In the genomic region with DNA sequence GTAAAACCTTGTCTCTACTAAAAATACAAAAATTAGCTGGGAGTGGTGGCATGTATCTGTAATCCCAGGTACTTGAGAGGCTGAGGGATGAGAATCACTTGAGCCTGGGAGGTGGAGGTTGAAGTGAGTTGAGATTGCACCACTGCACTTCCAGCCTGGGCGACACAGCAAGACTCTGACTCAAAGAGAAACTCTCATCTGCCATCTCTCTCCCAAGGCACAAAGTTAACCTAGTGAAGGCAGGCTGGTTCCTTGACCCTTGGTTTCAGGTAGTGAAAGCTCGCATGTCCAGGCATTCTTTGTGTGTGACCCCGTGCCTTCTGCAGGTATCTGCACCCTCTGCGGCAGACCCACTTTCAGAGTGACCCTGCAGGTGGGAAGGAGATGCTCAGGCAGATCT, we compare ENCODE assay signal across 22 cellular contexts.
DNase-seq lines count a peak whose midpoint lies in the region; ATAC-seq and TF ChIP-seq lines count a peak whose summit lies in the region.
"Had no signal": no experiment of that assay in that cellular context is flagged by ENCODE, and none has a peak within 500 bp of the region (broad histone marks: within the 10 kb centered on the region; RNA-seq: fewer than 3 reads in every experiment).

No MANE protein-coding gene starts in this region.

- ATAC-seq in GM18858 (IDR thresholded peaks at IDR 0.05; ENCODE audit: unreplicated experiment): peak; percentile 26
- ATAC-seq in GM21529 (IDR thresholded peaks at IDR 0.05; ENCODE audit: unreplicated experiment): peak; percentile 44
- peak; percentile 53 for ATAC-seq in HG03378 (IDR thresholded peaks at IDR 0.05; ENCODE audit: unreplicated experiment)
- peak; percentile 15 to 35 for ATAC-seq in stimulated activated naive B cell treated with anti-CD40 and anti-IgM and Interleukin-4, amounts not matched to agents 10 μg/mL and 1 μg/mL and 100 μg/mL, for 72 hours (replicated peaks)
- ATAC-seq in upper lobe of right lung: no peak
- ATAC-seq: naive thymus-derived CD4-positive, alpha-beta T cell; pancreas had no signal

- H3K27ac Mint-ChIP-seq in stimulated activated naive B cell treated with anti-CD40 and anti-IgM and Interleukin-4, amounts not matched to agents 10 μg/mL and 1 μg/mL and 100 μg/mL, for 72 hours: no peak overlapping the region
- H3K27ac Mint-ChIP-seq: activated B cell treated with CpG ODN at 0.5 μM for 24 hours; activated CD8-positive, alpha-beta T cell treated with anti-CD3 and anti-CD28 coated beads, Interleukin-2, amount 10 ng/mL, durations not matched to agents 7 days and 5 days; naive thymus-derived CD4-positive, alpha-beta T cell had no signal

- H3K27ac ChIP-seq in upper lobe of right lung: no peak overlapping the region
- H3K27ac ChIP-seq: breast epithelium, pancreas, sigmoid colon had no signal

- intact Hi-C loops in upper lobe of right lung (cut with DNase I): no loop called here

- no peaks in the 10 kb centered on the region for H3K27me3 Mint-ChIP-seq in stimulated activated naive B cell treated with anti-CD40 and anti-IgM and Interleukin-4, amounts not matched to agents 10 μg/mL and 1 μg/mL and 100 μg/mL, for 72 hours
- H3K27me3 Mint-ChIP-seq: activated B cell treated with CpG ODN at 0.5 μM for 24 hours had no signal

- no peaks in the 10 kb centered on the region for H3K36me3 Mint-ChIP-seq in stimulated activated naive B cell treated with anti-CD40 and anti-IgM and Interleukin-4, amounts not matched to agents 10 μg/mL and 1 μg/mL and 100 μg/mL, for 72 hours
- H3K36me3 Mint-ChIP-seq: naive thymus-derived CD4-positive, alpha-beta T cell had no signal

- peaks cover 39% of the 10 kb centered on the region for H3K36me3 ChIP-seq in upper lobe of right lung
- H3K36me3 ChIP-seq: breast epithelium had no signal

- no peaks in the 10 kb centered on the region for H3K27me3 ChIP-seq in upper lobe of right lung
- H3K27me3 ChIP-seq: breast epithelium, pancreas, sigmoid colon had no signal

- H3K9me3 ChIP-seq in upper lobe of right lung: no peaks in the 10 kb centered on the region
- H3K9me3 ChIP-seq: breast epithelium, Caco-2, pancreas, sigmoid colon had no signal

- TF ChIP-seq CTCF in upper lobe of right lung (IDR thresholded peaks at IDR 0.05): no peak

- no peaks in the 10 kb centered on the region for H3K4me1 ChIP-seq in upper lobe of right lung
- H3K4me1 ChIP-seq: breast epithelium, Caco-2, pancreas had no signal

- H3K4me1 Mint-ChIP-seq in stimulated activated naive B cell treated with anti-CD40 and anti-IgM and Interleukin-4, amounts not matched to agents 10 μg/mL and 1 μg/mL and 100 μg/mL, for 72 hours: peaks cover 13 to 15% of the 10 kb centered on the region in 2 donors

- no peak for DNase-seq in stimulated activated naive B cell treated with anti-CD40 and anti-IgM and Interleukin-4, amounts not matched to agents 10 μg/mL and 1 μg/mL and 100 μg/mL, for 72 hours
- DNase-seq in NCI-H1092 (lab: John Stamatoyannopoulos, UW): no peak
- DNase-seq in T-helper 1 cell: no peak
- no peak for DNase-seq in upper lobe of right lung
- DNase-seq: activated B cell treated with CpG ODN at 0.5 μM for 24 hours; activated CD8-positive, alpha-beta T cell treated with anti-CD3 and anti-CD28 coated beads, Interleukin-2, amount 10 ng/mL, durations not matched to agents 7 days and 5 days; activated T-cell treated with anti-CD3 and anti-CD28 coated beads, Interleukin-2, amount 50 U/mL, for 48 hours; Caco-2; hypothalamus; kidney; naive thymus-derived CD4-positive, alpha-beta T cell; NCI-H1092 treated with DMSO at 0.1 percent for 48 hours; NCI-H2081; NCI-H524 treated with DMSO at 0.1 percent for 48 hours; pancreas; SHP77; sigmoid colon; T-helper 2 cell had no signal

- no peaks in the 10 kb centered on the region for H3K9me3 Mint-ChIP-seq in stimulated activated naive B cell treated with anti-CD40 and anti-IgM and Interleukin-4, amounts not matched to agents 10 μg/mL and 1 μg/mL and 100 μg/mL, for 72 hours
- H3K9me3 Mint-ChIP-seq: activated B cell treated with CpG ODN at 0.5 μM for 24 hours; naive thymus-derived CD4-positive, alpha-beta T cell had no signal

- no peak overlapping the region for H3K4me3 ChIP-seq in upper lobe of right lung
- H3K4me3 ChIP-seq: breast epithelium, pancreas, sigmoid colon had no signal

- no peak overlapping the region for H3K4me3 Mint-ChIP-seq in stimulated activated naive B cell treated with anti-CD40 and anti-IgM and Interleukin-4, amounts not matched to agents 10 μg/mL and 1 μg/mL and 100 μg/mL, for 72 hours
- H3K4me3 Mint-ChIP-seq: activated B cell treated with CpG ODN at 0.5 μM for 24 hours; activated CD8-positive, alpha-beta T cell treated with anti-CD3 and anti-CD28 coated beads, Interleukin-2, amount 10 ng/mL, durations not matched to agents 7 days and 5 days; naive thymus-derived CD4-positive, alpha-beta T cell had no signal
